ENCODE assay signal across 13 cellular contexts in genomic region chr4:185717018-185717726, GRCh38.
A peak's percentile ranks its signal among the peaks of the same experiment; 100 is the strongest.
DNase-seq lines count a peak whose midpoint lies in the region; ATAC-seq, FAIRE-seq and TF ChIP-seq lines count a peak whose summit lies in the region.
"Had no signal": no experiment of that assay in that cellular context is flagged by ENCODE, and none has a peak within 500 bp of the region (broad histone marks: within the 10 kb centered on the region; RNA-seq: fewer than 3 reads in every experiment).

No MANE protein-coding gene starts in this region.

- FAIRE-seq in HepG2 (lab: Jason Lieb, UNC), result no peak

- peaks cover 11 to 78% (median 40%) of the 10 kb centered on the region in 4 donors for H3K4me1 ChIP-seq in liver (ENCODE audit: control insufficient read depth in 4 of 4, insufficient read depth in 4 of 4, low read length in 3 of 4)
- H3K4me1 ChIP-seq in HepG2 (ENCODE audit: insufficient read depth, low read length), result peaks cover 71% of the 10 kb centered on the region
- H3K4me1 ChIP-seq in esophagus squamous epithelium, result peaks cover 0 to 24% (median 6%) of the 10 kb centered on the region in 3 donors
- peaks cover 10 to 17% of the 10 kb centered on the region in 2 donors for H3K4me1 ChIP-seq in lung (ENCODE audit: control insufficient read depth in 2 of 2, insufficient read depth in 2 of 2, low read length in 2 of 2)

- H3K9me3 ChIP-seq in liver (ENCODE audit: control insufficient read depth in 4 of 4, low read length in 3 of 4) (no peaks in the 10 kb centered on the region), HepG2 (ENCODE audit: low read length) (no peaks in the 10 kb centered on the region), esophagus squamous epithelium (no peaks in the 10 kb centered on the region), lung (ENCODE audit: control insufficient read depth in 2 of 2, insufficient read depth in 1 of 2, low read length in 1 of 2) (no peaks in the 10 kb centered on the region)

- in situ Hi-C loops in HepG2 (cut with HindIII; ENCODE audit: extremely low pct_ligation_motif_present, low pct_unique_long_range_greater_than_20kb), result no loop called here

- no peak overlapping the region for H3K4me3 ChIP-seq in liver (ENCODE audit: low read depth in 1 of 3, low read length in 3 of 3)
- H3K4me3 ChIP-seq in HepG2 (replicated peaks in 1 of 3; ENCODE audit: insufficient read depth in 1 of 3, low read depth in 2 of 3, low read length in 3 of 3), result no peak overlapping the region
- H3K4me3 ChIP-seq in esophagus squamous epithelium, result no peak overlapping the region
- H3K4me3 ChIP-seq in lung, result no peak overlapping the region

- DNase-seq in HepG2 (ENCODE audit: low spot score), result no peak
- no peak for DNase-seq in esophagus squamous epithelium (lab: John Stamatoyannopoulos, UW)
- DNase-seq in lung (ENCODE audit: low spot score), result no peak
- no peak for DNase-seq in NOMO-1 treated with DMSO at 0.1 percent for 48 hours (lab: John Stamatoyannopoulos, UW; ENCODE audit: unreplicated experiment)
- no peak for DNase-seq in NCI-H524 treated with DMSO at 0.1 percent for 48 hours (lab: John Stamatoyannopoulos, UW)
- DNase-seq in RPMI8226, result no peak
- DNase-seq: activated naive CD4-positive, alpha-beta T cell treated with anti-CD3 and anti-CD28 coated beads, Interleukin-2, amount 10 ng/mL, durations not matched to agents 7 days and 5 days; DMS 273 treated with DMSO at 0.1 percent for 48 hours; PC-3; SW 1271 had no signal

- no peak for ATAC-seq in HepG2
- no peak for ATAC-seq in lung (ENCODE audit: insufficient read depth, low FRiP score)
- no peak for ATAC-seq in GM21786 (IDR thresholded peaks at IDR 0.05; ENCODE audit: unreplicated experiment)
- ATAC-seq: PC-3 had no signal

- no TSS peak for BruUV-seq in HepG2 (replicated peaks; lab: Mats Ljungman, UMichigan)

- TF ChIP-seq CTCF in liver (IDR thresholded peaks at IDR 0.05; ENCODE audit: low read depth, low read length, missing input control), result no peak
- TF ChIP-seq CTCF in HepG2 (CRISPR knock-in tag; IDR thresholded peaks at IDR 0.05), result no peak
- no peak for TF ChIP-seq CTCF in esophagus squamous epithelium (IDR thresholded peaks at IDR 0.05)
- no peak for TF ChIP-seq CTCF in lung (IDR thresholded peaks at IDR 0.05; ENCODE audit: control extremely low read depth, extremely low read depth)

- H3K27me3 ChIP-seq in liver (ENCODE audit: control insufficient read depth in 4 of 4, insufficient read depth in 4 of 4, low read length in 3 of 4) (no peaks in the 10 kb centered on the region), HepG2 (ENCODE audit: control insufficient read depth in 1 of 2, insufficient read depth in 2 of 2, low read length in 2 of 2) (no peaks in the 10 kb centered on the region), esophagus squamous epithelium (no peaks in the 10 kb centered on the region), lung (ENCODE audit: control insufficient read depth, insufficient read depth) (no peaks in the 10 kb centered on the region)

- POLR2A ChIA-PET in HepG2 (lab: Yijun Ruan, JAX), result interaction anchor here (1.1 kb wide), 1 partner anchor 94 kb away, joined by 3 read pairs; no protein-coding TSS in a partner anchor

- no peak overlapping the region for H3K9ac ChIP-seq in liver (ENCODE audit: low read depth in 1 of 2, low read length in 2 of 2)
- no peak overlapping the region for H3K9ac ChIP-seq in HepG2 (ENCODE audit: insufficient read depth, low read depth, low read length)

- TF ChIP-seq RAD21 in liver (IDR thresholded peaks at IDR 0.05), result no peak
- no peak for TF ChIP-seq RAD21 in HepG2 (CRISPR knock-in tag; IDR thresholded peaks at IDR 0.05)

- intact Hi-C loops in HepG2 (cut with micrococcal nuclease; ENCODE audit: unreplicated experiment), result no loop called here
- intact Hi-C loops in esophagus squamous epithelium (cut with DNase I), result no loop called here

- peaks cover 12% of the 10 kb centered on the region for H3K79me2 ChIP-seq in HepG2 (ENCODE audit: insufficient read depth, low read length)

- 80% methylated on average over 17 of the region's 17 CpGs for WGBS in liver
- 98% methylated on average over 17 of the region's 17 CpGs for WGBS in HepG2 (ENCODE audit: low lambda C conversion rate)
- 76 to 81% methylated on average over 16 to 17 of the region's 17 CpGs for WGBS in esophagus squamous epithelium, 2 donors
- 76 to 82% methylated on average over 17 of the region's 17 CpGs for WGBS in lung, 2 donors

- CTCF ChIA-PET in HepG2 (lab: Yijun Ruan, JAX; ENCODE audit: low intra/inter-chr PET ratio, low total read pairs), result no interaction called here

- H4K20me1 ChIP-seq in HepG2 (ENCODE audit: insufficient read depth, low read length), result no peaks in the 10 kb centered on the region

- no peak overlapping the region for H2AFZ ChIP-seq in HepG2 (ENCODE audit: low read length)

- TF ChIP-seq POLR2A in HepG2 (IDR thresholded peaks at IDR 0.05; ENCODE audit: insufficient read depth in 1 of 2, low read depth in 2 of 2, low read length in 2 of 2), result no peak
- no peak for TF ChIP-seq POLR2A in esophagus squamous epithelium (IDR thresholded peaks at IDR 0.05)

- H3K4me2 ChIP-seq in HepG2 (ENCODE audit: low read depth, low read length), result no peak overlapping the region

- no peak for TF ChIP-seq EP300 in HepG2 (IDR thresholded peaks at IDR 0.05; ENCODE audit: low read depth in 2 of 2, low read length in 2 of 2)
- no peak for TF ChIP-seq EP300 in HepG2 (CRISPR knock-in tag; IDR thresholded peaks at IDR 0.05; ENCODE audit: borderline replicate concordance)

- no peaks in the 10 kb centered on the region for H3K36me3 ChIP-seq in liver (ENCODE audit: control insufficient read depth in 4 of 4, insufficient read depth in 3 of 4, low read depth in 1 of 4, low read length in 3 of 4)
- no peaks in the 10 kb centered on the region for H3K36me3 ChIP-seq in HepG2 (replicated peaks in 1 of 2; ENCODE audit: control insufficient read depth in 1 of 2, insufficient read depth in 2 of 2, low read length in 2 of 2)
- H3K36me3 ChIP-seq in esophagus squamous epithelium, result no peaks in the 10 kb centered on the region
- H3K36me3 ChIP-seq in lung (ENCODE audit: control insufficient read depth in 2 of 2, insufficient read depth in 2 of 2, low read length in 2 of 2), result no peaks in the 10 kb centered on the region

- peak overlapping the region; percentile 70 to 94 for H3K27ac ChIP-seq in liver (ENCODE audit: low read depth in 1 of 2, low read length in 2 of 2)
- no peak overlapping the region for H3K27ac ChIP-seq in HepG2 (ENCODE audit: extremely low read length, insufficient read depth, low read length)
- peak overlapping the region in 3 of 4 donors; percentile 8 to 56 (median 47) for H3K27ac ChIP-seq in esophagus squamous epithelium
- peak overlapping the region; percentile 74 to 81 for H3K27ac ChIP-seq in lung (ENCODE audit: low read depth in 1 of 2, low read length in 1 of 2)
- H3K27ac ChIP-seq: HL-60 had no signal

TF ChIP-seq in liver, 16 proteins besides CTCF, POLR2A, EP300 and RAD21:
- TF ChIP-seq NR2F2 (IDR thresholded peaks at IDR 0.05) (peak; percentile 73), RXRA (IDR thresholded peaks at IDR 0.05) (no peak)
- TF ChIP-seq, protein P1, sequence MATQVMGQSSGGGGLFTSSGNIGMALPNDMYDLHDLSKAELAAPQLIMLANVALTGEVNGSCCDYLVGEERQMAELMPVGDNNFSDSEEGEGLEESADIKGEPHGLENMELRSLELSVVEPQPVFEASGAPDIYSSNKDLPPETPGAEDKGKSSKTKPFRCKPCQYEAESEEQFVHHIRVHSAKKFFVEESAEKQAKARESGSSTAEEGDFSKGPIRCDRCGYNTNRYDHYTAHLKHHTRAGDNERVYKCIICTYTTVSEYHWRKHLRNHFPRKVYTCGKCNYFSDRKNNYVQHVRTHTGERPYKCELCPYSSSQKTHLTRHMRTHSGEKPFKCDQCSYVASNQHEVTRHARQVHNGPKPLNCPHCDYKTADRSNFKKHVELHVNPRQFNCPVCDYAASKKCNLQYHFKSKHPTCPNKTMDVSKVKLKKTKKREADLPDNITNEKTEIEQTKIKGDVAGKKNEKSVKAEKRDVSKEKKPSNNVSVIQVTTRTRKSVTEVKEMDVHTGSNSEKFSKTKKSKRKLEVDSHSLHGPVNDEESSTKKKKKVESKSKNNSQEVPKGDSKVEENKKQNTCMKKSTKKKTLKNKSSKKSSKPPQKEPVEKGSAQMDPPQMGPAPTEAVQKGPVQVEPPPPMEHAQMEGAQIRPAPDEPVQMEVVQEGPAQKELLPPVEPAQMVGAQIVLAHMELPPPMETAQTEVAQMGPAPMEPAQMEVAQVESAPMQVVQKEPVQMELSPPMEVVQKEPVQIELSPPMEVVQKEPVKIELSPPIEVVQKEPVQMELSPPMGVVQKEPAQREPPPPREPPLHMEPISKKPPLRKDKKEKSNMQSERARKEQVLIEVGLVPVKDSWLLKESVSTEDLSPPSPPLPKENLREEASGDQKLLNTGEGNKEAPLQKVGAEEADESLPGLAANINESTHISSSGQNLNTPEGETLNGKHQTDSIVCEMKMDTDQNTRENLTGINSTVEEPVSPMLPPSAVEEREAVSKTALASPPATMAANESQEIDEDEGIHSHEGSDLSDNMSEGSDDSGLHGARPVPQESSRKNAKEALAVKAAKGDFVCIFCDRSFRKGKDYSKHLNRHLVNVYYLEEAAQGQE (IDR thresholded peaks at IDR 0.05), result no peak

TF ChIP-seq in HepG2, 621 proteins besides CTCF, POLR2A, EP300 and RAD21 (continues in another document):
- TF ChIP-seq ZNF280D (CRISPR knock-in tag; IDR thresholded peaks at IDR 0.05) (no peak), ZNF354B (CRISPR knock-in tag; IDR thresholded peaks at IDR 0.05) (no peak), MIER3 (CRISPR knock-in tag; IDR thresholded peaks at IDR 0.05; ENCODE audit: borderline replicate concordance) (no peak), ZNF672 (CRISPR knock-in tag; IDR thresholded peaks at IDR 0.05) (no peak)
